1 cellular context compared by ENCODE assay signal in genomic region chr11:72642815-72643511, GRCh38.
A peak's percentile ranks its signal among the peaks of the same experiment; 100 is the strongest.
TF ChIP-seq lines count a peak whose summit lies in the region.

No MANE protein-coding gene starts in this region.

TF ChIP-seq in HepG2, 621 proteins besides CTCF, POLR2A, EP300 and RAD21 (continued from another document and continues in another):
- TF ChIP-seq ZNF407 (CRISPR knock-in tag; IDR thresholded peaks at IDR 0.05; ENCODE audit: not compliant biosample characterization): no peak
- TF ChIP-seq HNF1B (CRISPR knock-in tag; IDR thresholded peaks at IDR 0.05): 0 out of 2 replicates have a peak, but pooled peaks have one; percentile 18
- TF ChIP-seq NR1H2 (CRISPR knock-in tag; IDR thresholded peaks at IDR 0.05; ENCODE audit: borderline replicate concordance, low read depth): no peak
- TF ChIP-seq ZBTB3 (CRISPR knock-in tag; IDR thresholded peaks at IDR 0.05; ENCODE audit: borderline replicate concordance, low read depth): no peak
- TF ChIP-seq ONECUT2 (CRISPR knock-in tag; IDR thresholded peaks at IDR 0.05): no peak
- no peak for TF ChIP-seq ZNF552 (CRISPR knock-in tag; IDR thresholded peaks at IDR 0.05; ENCODE audit: borderline replicate concordance)
- no peak for TF ChIP-seq ZNF703 (CRISPR knock-in tag; IDR thresholded peaks at IDR 0.05; ENCODE audit: borderline replicate concordance)
- TF ChIP-seq TSC22D2 (CRISPR knock-in tag; IDR thresholded peaks at IDR 0.05; ENCODE audit: borderline replicate concordance): no peak
- TF ChIP-seq MED13 (CRISPR knock-in tag; IDR thresholded peaks at IDR 0.05): no peak
- TF ChIP-seq KLF15 (CRISPR knock-in tag; IDR thresholded peaks at IDR 0.05; ENCODE audit: borderline replicate concordance): no peak
- TF ChIP-seq ZNF207 (IDR thresholded peaks at IDR 0.05; ENCODE audit: borderline replicate concordance): no peak
- TF ChIP-seq RFX1 (IDR thresholded peaks at IDR 0.05): no peak
- 0 out of 2 replicates have a peak, but pooled peaks have one; percentile 35 for TF ChIP-seq ZNF205 (CRISPR knock-in tag; IDR thresholded peaks at IDR 0.05)
- TF ChIP-seq ZNF878 (CRISPR knock-in tag; IDR thresholded peaks at IDR 0.05): no peak
- TF ChIP-seq PRDM10 (CRISPR knock-in tag; IDR thresholded peaks at IDR 0.05; ENCODE audit: low read depth): no peak
- no peak for TF ChIP-seq ZSCAN9 (CRISPR knock-in tag; IDR thresholded peaks at IDR 0.05; ENCODE audit: borderline replicate concordance)
- no peak for TF ChIP-seq ZNF142 (CRISPR knock-in tag; IDR thresholded peaks at IDR 0.05)
- no peak for TF ChIP-seq PHF20 (CRISPR knock-in tag; IDR thresholded peaks at IDR 0.05)
- TF ChIP-seq IKZF1 (IDR thresholded peaks at IDR 0.05): no peak
- peak; percentile 61; the same call in 1 of the 2 replicates for TF ChIP-seq ZNF333 (CRISPR knock-in tag; IDR thresholded peaks at IDR 0.05; ENCODE audit: borderline replicate concordance)
- no peak for TF ChIP-seq ZSCAN25 (CRISPR knock-in tag; IDR thresholded peaks at IDR 0.05)
- TF ChIP-seq U2AF1 (optimal IDR thresholded peaks at IDR 0.05; ENCODE audit: low read depth, low read length): no peak
- 0 out of 2 replicates have a peak, but pooled peaks have one; percentile 23 for TF ChIP-seq ATF7-NPFF (CRISPR knock-in tag; IDR thresholded peaks at IDR 0.05; ENCODE audit: low read depth)
- TF ChIP-seq ZNF709 (CRISPR knock-in tag; IDR thresholded peaks at IDR 0.05): no peak
- no peak for TF ChIP-seq ZNF512 (CRISPR knock-in tag; IDR thresholded peaks at IDR 0.05)
- TF ChIP-seq ZNF83 (CRISPR knock-in tag; IDR thresholded peaks at IDR 0.05; ENCODE audit: borderline replicate concordance): no peak
- TF ChIP-seq CAMTA2 (CRISPR knock-in tag; IDR thresholded peaks at IDR 0.05; ENCODE audit: borderline replicate concordance): no peak
- no peak for TF ChIP-seq KAT2B (IDR thresholded peaks at IDR 0.05; ENCODE audit: borderline replicate concordance, low read depth, low read length)
- TF ChIP-seq ZFX (CRISPR knock-in tag; IDR thresholded peaks at IDR 0.05; ENCODE audit: low read depth): no peak
- TF ChIP-seq ESRRA (CRISPR knock-in tag; IDR thresholded peaks at IDR 0.05; ENCODE audit: low read depth): no peak
- no peak for TF ChIP-seq GABPA (IDR thresholded peaks at IDR 0.05; ENCODE audit: low read depth, low read length)
- TF ChIP-seq GABPA (CRISPR knock-in tag; IDR thresholded peaks at IDR 0.05; ENCODE audit: low read depth): no peak
- no peak for TF ChIP-seq ZNF678 (CRISPR knock-in tag; IDR thresholded peaks at IDR 0.05)
- TF ChIP-seq HOMEZ (CRISPR knock-in tag; IDR thresholded peaks at IDR 0.05; ENCODE audit: low read depth): no peak
- TF ChIP-seq ZNF260 (CRISPR knock-in tag; IDR thresholded peaks at IDR 0.05; ENCODE audit: borderline replicate concordance, low read depth): no peak
